Comparison of ENCODE assay signal across 7 cellular contexts in genomic region chr9:72364679-72365524, GRCh38.
DNase-seq lines count a peak whose midpoint lies in the region; ATAC-seq, FAIRE-seq and TF ChIP-seq lines count a peak whose summit lies in the region.

ZFAND5 (minus strand) TSS chr9:72365208; CDS start chr9:72360778, 4,430 bp downstream.

- in situ Hi-C loops in astrocyte of the spinal cord (cut with HindIII; ENCODE audit: low sequenced_read_pairs): loop anchor here (25.0 kb wide), 1 partner anchor 222 kb away; no protein-coding TSS in a partner anchor

- peak; percentile 79 for ATAC-seq in HG02973 (IDR thresholded peaks at IDR 0.05; ENCODE audit: unreplicated experiment)

- DNase-seq in GM18507 (ENCODE audit: extremely low spot score, insufficient read length, low read depth) (peak; percentile 90), NCI-H2029 (lab: John Stamatoyannopoulos, UW) (peak; percentile 99), T1000 (lab: John Stamatoyannopoulos, UW) (peak; percentile 95), astrocyte of the spinal cord (ENCODE audit: low read depth, low spot score) (peak; percentile 99), hypothalamus (lab: John Stamatoyannopoulos, UW) (peak; percentile 77 to 99 (median 97)), retinal pigment epithelial cell (ENCODE audit: low read depth) (peak; percentile 88)

- H3K4me3 ChIP-seq in astrocyte of the spinal cord (ENCODE audit: low read depth, low read length): peak within 1 kb of the TSS; percentile 85
- peak within 1 kb of the TSS; percentile 82 for H3K4me3 ChIP-seq in retinal pigment epithelial cell (ENCODE audit: low read length)

- TF ChIP-seq CTCF in astrocyte of the spinal cord (IDR thresholded peaks at IDR 0.05; ENCODE audit: low read depth, low read length) (no peak), retinal pigment epithelial cell (conservative IDR thresholded peaks at IDR 0.05; ENCODE audit: low read depth, low read length) (no peak)

- no peak for FAIRE-seq in GM18507 (lab: Jason Lieb, UNC)

Comparison
In these comparisons a context has a peak if more than half of its experiments do, and no peak if none do; other contexts are left out.
1. Peak in every context shown above with its lines: DNase-seq, ATAC-seq and H3K4me3 ChIP-seq.